In the genomic region with DNA sequence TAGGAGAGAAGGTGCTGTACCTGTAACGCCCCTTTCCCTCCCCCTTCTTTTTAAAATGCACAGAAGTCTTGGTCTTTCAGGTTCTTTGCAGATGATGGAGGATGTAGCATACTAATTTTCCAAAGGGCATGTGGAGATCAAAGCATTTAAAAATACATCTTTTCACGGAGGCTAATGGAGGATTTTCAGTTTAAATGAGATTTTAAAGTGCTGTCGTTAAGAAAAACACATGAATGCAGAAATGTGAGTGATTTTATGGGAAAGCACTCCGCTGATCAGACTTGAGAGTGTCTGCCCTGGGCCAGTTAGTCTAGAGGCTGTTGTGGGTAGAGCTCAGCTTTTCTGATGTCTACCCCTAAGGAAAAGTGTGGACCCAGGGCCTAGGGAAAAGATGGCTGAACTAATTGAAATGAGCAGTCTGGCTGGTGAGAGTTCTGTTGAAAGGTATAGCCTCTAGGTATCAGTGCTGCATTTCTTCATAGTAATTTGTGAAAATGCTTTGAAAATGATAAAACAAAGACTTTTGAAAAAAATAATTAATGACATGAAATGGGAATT, we compare ENCODE assay signal across 1 cellular context.
TF ChIP-seq lines count a peak whose summit lies in the region.

No MANE protein-coding gene starts in this region.

TF ChIP-seq in HEK293, 187 proteins besides CTCF, POLR2A, EP300 and RAD21 (continued from another document):
- TF ChIP-seq, protein P1, sequence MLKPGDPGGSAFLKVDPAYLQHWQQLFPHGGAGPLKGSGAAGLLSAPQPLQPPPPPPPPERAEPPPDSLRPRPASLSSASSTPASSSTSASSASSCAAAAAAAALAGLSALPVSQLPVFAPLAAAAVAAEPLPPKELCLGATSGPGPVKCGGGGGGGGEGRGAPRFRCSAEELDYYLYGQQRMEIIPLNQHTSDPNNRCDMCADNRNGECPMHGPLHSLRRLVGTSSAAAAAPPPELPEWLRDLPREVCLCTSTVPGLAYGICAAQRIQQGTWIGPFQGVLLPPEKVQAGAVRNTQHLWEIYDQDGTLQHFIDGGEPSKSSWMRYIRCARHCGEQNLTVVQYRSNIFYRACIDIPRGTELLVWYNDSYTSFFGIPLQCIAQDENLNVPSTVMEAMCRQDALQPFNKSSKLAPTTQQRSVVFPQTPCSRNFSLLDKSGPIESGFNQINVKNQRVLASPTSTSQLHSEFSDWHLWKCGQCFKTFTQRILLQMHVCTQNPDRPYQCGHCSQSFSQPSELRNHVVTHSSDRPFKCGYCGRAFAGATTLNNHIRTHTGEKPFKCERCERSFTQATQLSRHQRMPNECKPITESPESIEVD (tag by site-specific recombination; IDR thresholded peaks at IDR 0.05): peak; percentile 84
- TF ChIP-seq FEZF1 (tag by site-specific recombination; IDR thresholded peaks at IDR 0.05) (peak; percentile 59), ZNF529 (tag by site-specific recombination; IDR thresholded peaks at IDR 0.05; ENCODE audit: insufficient replicate concordance) (no peak)
